4 cellular contexts compared by ENCODE assay signal in genomic region chr16:20441862-20442261, GRCh38. TPM values are rescaled to one million over a fixed set of nuclear protein-coding genes. Genes with fewer than 3 reads are reported as not detected.
"Had no signal": no experiment of that assay in that cellular context is flagged by ENCODE, and none has a peak within 500 bp of the region (broad histone marks: within the 10 kb centered on the region; RNA-seq: fewer than 3 reads in every experiment).

No MANE protein-coding gene starts in this region.

RNA-seq across cellular contexts. Expression of gene ACSM2A, which starts 9.5 kb away (rescaled TPM):
- total RNA-seq: LHCN-M2, M059J, MCF 10A, NCI-H460 had no signal

RNA-seq across cellular contexts. Expression of gene ACSM5, which starts 32.5 kb away (rescaled TPM):
- total RNA-seq: NCI-H460 had no signal

RNA-seq across cellular contexts. Expression of gene PDILT, which starts 37.3 kb away (rescaled TPM):
- total RNA-seq: LHCN-M2, M059J, MCF 10A, NCI-H460 had no signal
